In genomic region chr2:171574149-171574795, GRCh38 we compare ENCODE assay signal across 7 cellular contexts. TPM values are rescaled to one million over a fixed set of nuclear protein-coding genes. Genes with fewer than 3 reads are reported as not detected.
DNase-seq lines count a peak whose midpoint lies in the region; ATAC-seq, FAIRE-seq and TF ChIP-seq lines count a peak whose summit lies in the region.

No MANE protein-coding gene starts in this region.

- peak overlapping the region; percentile 77 for H2AFZ ChIP-seq in GM12878 (ENCODE audit: control insufficient read depth, low read depth, low read length)

- intact Hi-C loops in GM12878 (cut with micrococcal nuclease; ENCODE audit: unreplicated experiment), result loop anchor here (2.0 to 5.0 kb wide), 2 partner anchors 529 to 602 kb away; partner anchors contain the start of gene DLX2

- RAD21 ChIA-PET in GM12878 (lab: Charles Lee; ENCODE audit: unreplicated experiment), result interaction anchor here (0.5 to 1.7 kb wide), 12 partner anchors 17 to 887 kb away, joined by 3 to 9 read pairs (median 4); no protein-coding TSS in a partner anchor

- POLR2A ChIA-PET in GM12878 (lab: Charles Lee), result interaction anchor here (0.6 to 1.2 kb wide), 2 partner anchors 42 to 48 kb away, joined by 3 to 4 read pairs; no protein-coding TSS in a partner anchor

- no peak for TF ChIP-seq POLR2A in GM12878 (IDR thresholded peaks at IDR 0.05; ENCODE audit: low read depth, low read length)

- H3K27ac ChIP-seq in GM12878 (ENCODE audit: control insufficient read depth, insufficient read depth) (no peak overlapping the region), iPS DF 6.9 (ENCODE audit: low read length) (no peak overlapping the region)

- TF ChIP-seq CTCF in GM12873 (IDR thresholded peaks at IDR 0.05; ENCODE audit: insufficient read depth, low read depth, low read length, missing control alignments), result peak; percentile 94
- TF ChIP-seq CTCF in GM12878 (IDR thresholded peaks at IDR 0.05 in 2 of 3, conservative IDR thresholded peaks at IDR 0.05 in 1 of 3; ENCODE audit: control insufficient read depth in 2 of 3, extremely low read depth in 1 of 3, insufficient read depth in 1 of 3, low read depth in 3 of 3, low read length in 3 of 3), result peak; percentile 94 to 97 (median 95); a peak in 5 of 6 replicates

- ATAC-seq in HG02610 (IDR thresholded peaks at IDR 0.05; ENCODE audit: unreplicated experiment), result peak; percentile 51
- ATAC-seq in GM12878, result peak; percentile 100

- no peak for TF ChIP-seq EP300 in GM12878 (IDR thresholded peaks at IDR 0.05; ENCODE audit: borderline replicate concordance in 1 of 2, control insufficient read depth in 1 of 2, low read depth in 2 of 2, low read length in 2 of 2)

- H3K27me3 ChIP-seq in GM12878 (replicated peaks in 1 of 2; ENCODE audit: control insufficient read depth in 2 of 2, insufficient read depth in 2 of 2, low read length in 1 of 2), result peaks cover 0 to 1% of the 10 kb centered on the region in 2 experiments; a peak in 1 of 4 replicates
- H3K27me3 ChIP-seq in iPS DF 6.9 (ENCODE audit: control insufficient read depth, insufficient read depth, low read length), result no peaks in the 10 kb centered on the region

- H4K20me1 ChIP-seq in GM12878 (ENCODE audit: control insufficient read depth, insufficient read depth), result no peaks in the 10 kb centered on the region

- DNase-seq in NCI-H146 (lab: John Stamatoyannopoulos, UW), result peak; percentile 47
- DNase-seq in GM12878 (ENCODE audit: low read depth, low spot score), result peak; percentile 32
- peak; percentile 58 for DNase-seq in iPS DF 6.9 (ENCODE audit: low read depth, low spot score)
- DNase-seq in stimulated activated CD4-positive, alpha-beta T cell treated with anti-CD3 and anti-CD28 coated beads, Interleukin-12 subunit alpha, Interleukin-12 subunit beta, amount 100 ng/mL, for 24 hours (ENCODE audit: low read depth in 2 of 2), result peak; percentile 66 to 79

- no peaks in the 10 kb centered on the region for H3K9me3 ChIP-seq in GM12878 (replicated peaks; ENCODE audit: control insufficient read depth, insufficient read depth, low read length)
- H3K9me3 ChIP-seq in iPS DF 6.9 (ENCODE audit: control insufficient read depth, insufficient read depth, low read length), result no peaks in the 10 kb centered on the region

- peak; percentile 81 for TF ChIP-seq RAD21 in GM12878 (IDR thresholded peaks at IDR 0.05; ENCODE audit: insufficient read depth, low read depth, low read length)

- H3K4me1 ChIP-seq in GM12878 (ENCODE audit: control insufficient read depth, insufficient read depth, low read length), result no peaks in the 10 kb centered on the region
- H3K4me1 ChIP-seq in iPS DF 6.9 (ENCODE audit: control insufficient read depth, insufficient read depth, low read length), result no peaks in the 10 kb centered on the region

- no peaks in the 10 kb centered on the region for H3K79me2 ChIP-seq in GM12878 (ENCODE audit: control insufficient read depth, insufficient read depth, low read length)

- no peak overlapping the region for H3K9ac ChIP-seq in GM12878 (ENCODE audit: control insufficient read depth, insufficient read depth, low read length)

- CTCF ChIA-PET in GM12878 (lab: Yijun Ruan, JAX), result interaction anchor here (0.5 to 3.4 kb wide), 31 partner anchors 9 to 888 kb away, joined by 3 to 23 read pairs (median 4); partner anchors contain the start of genes DLX2 and GORASP2

- H3K4me3 ChIP-seq in GM12878 (no peak overlapping the region), iPS DF 6.9 (ENCODE audit: low read length) (no peak overlapping the region)

- WGBS in GM12878 (ENCODE audit: insufficient coverage, insufficient replicate concordance, low lambda C conversion rate, missing lambda C conversion rate), result 16% methylated on average over 21 of the region's 21 CpGs
- no CpG with 5 or more reads among the region's 21 CpGs for WGBS in iPS DF 6.9 (ENCODE audit: insufficient coverage, insufficient read length)

- SMC1A ChIA-PET in GM12878 (lab: Charles Lee; ENCODE audit: uncharacterized antibody, unreplicated experiment), result interaction anchor here (0.7 to 2.4 kb wide), 14 partner anchors 14 to 887 kb away, joined by 3 to 10 read pairs (median 4); partner anchors contain the start of gene DLX2

- peak; percentile 90 for FAIRE-seq in TTC549 (lab: Jason Lieb, UNC)
- peak; percentile 84 for FAIRE-seq in GM12878 (lab: Jason Lieb, UNC)

- in situ Hi-C loops in GM12878 (cut with MboI), result no loop called here

- BruUV-seq in GM12878 (replicated peaks; lab: Mats Ljungman, UMichigan), result no TSS peak

- H3K4me2 ChIP-seq in GM12878 (ENCODE audit: control insufficient read depth, insufficient read depth), result no peak overlapping the region

- H3K36me3 ChIP-seq in GM12878 (ENCODE audit: control insufficient read depth in 2 of 2, insufficient read depth in 2 of 2, low read length in 1 of 2), result no peaks in the 10 kb centered on the region
- H3K36me3 ChIP-seq in iPS DF 6.9 (ENCODE audit: control insufficient read depth, insufficient read depth, low read length), result no peaks in the 10 kb centered on the region

TF ChIP-seq in GM12878, 131 proteins besides CTCF, POLR2A, EP300 and RAD21 (continues in another document):
- TF ChIP-seq E2F4 (IDR thresholded peaks at IDR 0.05; ENCODE audit: low read depth, low read length) (no peak), YY1 (IDR thresholded peaks at IDR 0.05; ENCODE audit: low read depth, low read length) (peak; percentile 65; the same call in 1 of the 2 replicates), POU2F2 (IDR thresholded peaks at IDR 0.05; ENCODE audit: borderline replicate concordance, low read depth, low read length) (0 out of 3 replicates have a peak, but pooled peaks have one; percentile 45), SMC3 (IDR thresholded peaks at IDR 0.05; ENCODE audit: borderline replicate concordance, low read length) (peak; percentile 86), ZNF592 (IDR thresholded peaks at IDR 0.05) (no peak), SPI1 (IDR thresholded peaks at IDR 0.05; ENCODE audit: borderline replicate concordance, insufficient read depth, low read depth, low read length) (peak; percentile 53; the same call in 1 of the 2 replicates), NR2F1 (conservative IDR thresholded peaks at IDR 0.05) (no peak), CREM (IDR thresholded peaks at IDR 0.05; ENCODE audit: low read depth) (0 out of 2 replicates have a peak, but pooled peaks have one; percentile 40), TAF1 (IDR thresholded peaks at IDR 0.05; ENCODE audit: borderline replicate concordance, low read depth, low read length) (peak; percentile 35; the same call in 1 of the 2 replicates), ZNF207 (IDR thresholded peaks at IDR 0.05; ENCODE audit: borderline replicate concordance) (0 out of 2 replicates have a peak, but pooled peaks have one; percentile 51)

RNA-seq across cellular contexts. Expression of gene CYBRD1, which starts 52.0 kb away (rescaled TPM):
- 37.9 and 48.9 TPM in 2 replicates for total RNA-seq in GM12878 (2013; cell fraction: nucleolus; rRNA removed)
- total RNA-seq in GM12878 (2014; rRNA removed) (25.3 and 34.8 TPM in 2 replicates), GM12878 (2014; rRNA removed; fragmentation: Illumina TruSeq; extraction: Trizol) (26.9 and 28.8 TPM in 2 replicates), GM12878 (2021) (33.0 and 34.8 TPM in 2 replicates)
- 15.7 TPM for polyA plus RNA-seq in GM12878 (2011; ENCODE audit: low read depth)
- polyA plus RNA-seq in GM12878 (2011; rRNA removed) (26.1 and 26.4 TPM in 2 replicates), GM12878 (2014; fragmentation: Illumina TruSeq; extraction: Trizol) (30.4 and 40.2 TPM in 2 replicates), GM12878 (2014; fragmentation: Nextera tagmentation; extraction: Ambion mirVana) (10 to 100 TPM; 10.8 to 13.2 TPM), GM12878 (2014; rRNA removed) (24.2 and 31.9 TPM in 2 replicates), GM12878 (2016; fragmentation: Nextera tagmentation; extraction: Ambion mirVana) (10 to 100 TPM; 39.9 to 51.9 TPM)
- polyA plus RNA-seq in GM12878 (2011; cell fraction: cytosol; rRNA removed), result 16.2 and 17.0 TPM in 2 replicates
- polyA plus RNA-seq in GM12878 (2011; cell fraction: nucleus; rRNA removed), result 8.7 and 9.5 TPM in 2 replicates
- 30.9 and 38.5 TPM in 2 replicates for polyA plus RNA-seq in GM12878 (2012)
- 16.5 and 17.7 TPM in 2 replicates for polyA minus RNA-seq in GM12878 (2011; rRNA and poly(A)+ RNA removed)
- polyA minus RNA-seq in GM12878 (2011; cell fraction: cytosol; rRNA and poly(A)+ RNA removed), result 7.6 and 11.0 TPM in 2 replicates
- 5.6 and 5.7 TPM in 2 replicates for polyA minus RNA-seq in GM12878 (2011; cell fraction: nucleus; rRNA and poly(A)+ RNA removed)
